In genomic region chr4:152513078-152513477, GRCh38 we compare ENCODE assay signal across 25 cellular contexts.
"Had no signal": no experiment of that assay in that cellular context is flagged by ENCODE, and none has a peak within 500 bp of the region (broad histone marks: within the 10 kb centered on the region; RNA-seq: fewer than 3 reads in every experiment).

No MANE protein-coding gene starts in this region.

- H2AFZ ChIP-seq: hepatocyte, neural progenitor cell had no signal

- H3K27me3 Mint-ChIP-seq: activated CD4-positive, alpha-beta memory T cell treated with anti-CD3 and anti-CD28 coated beads, Interleukin-2, amount 10 ng/mL, durations not matched to agents 7 days and 5 days; activated CD4-positive, alpha-beta T cell treated with anti-CD3 and anti-CD28 coated beads, Interleukin-2, amount 10 ng/mL, durations not matched to agents 24 days and 14 days; activated naive CD8-positive, alpha-beta T cell; central memory CD8-positive, alpha-beta T cell; naive thymus-derived CD8-positive, alpha-beta T cell had no signal

- H3K4me1 ChIP-seq: adrenal gland, breast epithelium, prostate gland, testis, uterus had no signal

- H3K36me3 Mint-ChIP-seq: activated naive CD8-positive, alpha-beta T cell; mesothelial cell of epicardium; neural progenitor cell had no signal

- H3K9ac ChIP-seq: neural progenitor cell had no signal

- DNase-seq: activated CD4-positive, alpha-beta memory T cell treated with anti-CD3 and anti-CD28 coated beads, Interleukin-2, amount 10 ng/mL, durations not matched to agents 7 days and 5 days; activated CD4-positive, alpha-beta T cell treated with anti-CD3 and anti-CD28 coated beads, Interleukin-2, amount 10 ng/mL, durations not matched to agents 24 days and 14 days; activated naive CD4-positive, alpha-beta T cell; adrenal gland; effector memory CD4-positive, alpha-beta T cell; foreskin melanocyte; kidney glomerular epithelial cell; left lung; naive thymus-derived CD8-positive, alpha-beta T cell; stimulated activated CD4-positive, alpha-beta T cell treated with anti-CD3 and anti-CD28 coated beads, Interleukin-2, amount 100 ng/mL, for 48 hours; stimulated activated CD8-positive, alpha-beta memory T cell treated with anti-CD3 and anti-CD28 coated beads, Interleukin-4, amount 100 ng/mL, for 48 hours; stimulated activated naive CD4-positive, alpha-beta T cell; T-helper 9 cell; testis; trophoblast cell; uterus had no signal

- H3K4me3 Mint-ChIP-seq: activated CD4-positive, alpha-beta memory T cell treated with anti-CD3 and anti-CD28 coated beads, Interleukin-2, amount 10 ng/mL, durations not matched to agents 7 days and 5 days; activated CD4-positive, alpha-beta T cell treated with anti-CD3 and anti-CD28 coated beads, Interleukin-2, amount 10 ng/mL, durations not matched to agents 24 days and 14 days; activated naive CD8-positive, alpha-beta T cell; central memory CD8-positive, alpha-beta T cell; mesothelial cell of epicardium; naive thymus-derived CD8-positive, alpha-beta T cell; neural progenitor cell had no signal

- H3K4me3 ChIP-seq: adrenal gland, breast epithelium, hepatocyte, left lung, neural progenitor cell, prostate gland, testis, uterus had no signal

- H3K9me3 ChIP-seq: adrenal gland, breast epithelium, left lung, prostate gland, testis, uterus had no signal

- H3K4me1 Mint-ChIP-seq: mesothelial cell of epicardium had no signal

- H3K27ac ChIP-seq: adrenal gland, breast epithelium, hepatocyte, neural progenitor cell, prostate gland, testis, uterus had no signal

- ATAC-seq: esophagus mucosa; left lung; naive thymus-derived CD8-positive, alpha-beta T cell had no signal

- H3K27ac Mint-ChIP-seq: activated CD4-positive, alpha-beta memory T cell treated with anti-CD3 and anti-CD28 coated beads, Interleukin-2, amount 10 ng/mL, durations not matched to agents 7 days and 5 days; activated CD4-positive, alpha-beta T cell treated with anti-CD3 and anti-CD28 coated beads, Interleukin-2, amount 10 ng/mL, durations not matched to agents 24 days and 14 days; activated naive CD8-positive, alpha-beta T cell; activated T-helper 2 cell treated with anti-CD3 and anti-CD28 coated beads, Interferon-gamma antibody, Interleukin-2, Interleukin-4, amounts not matched to agents 10 μg/mL and 5 μg/mL and 100 μg/mL, durations not matched to agents 14 hours and 24 hours and 36 hours; mesothelial cell of epicardium; naive thymus-derived CD8-positive, alpha-beta T cell; neural progenitor cell had no signal

- H3K9me3 Mint-ChIP-seq: activated CD4-positive, alpha-beta memory T cell treated with anti-CD3 and anti-CD28 coated beads, Interleukin-2, amount 10 ng/mL, durations not matched to agents 7 days and 5 days; activated CD4-positive, alpha-beta T cell treated with anti-CD3 and anti-CD28 coated beads, Interleukin-2, amount 10 ng/mL, durations not matched to agents 24 days and 14 days; activated T-helper 2 cell treated with anti-CD3 and anti-CD28 coated beads, Interferon-gamma antibody, Interleukin-2, Interleukin-4, amounts not matched to agents 10 μg/mL and 5 μg/mL and 100 μg/mL, durations not matched to agents 14 hours and 24 hours and 36 hours; central memory CD8-positive, alpha-beta T cell; mesothelial cell of epicardium; naive thymus-derived CD8-positive, alpha-beta T cell; neural progenitor cell had no signal

- H3K27me3 ChIP-seq: adrenal gland, breast epithelium, hepatocyte, left lung, neural progenitor cell, testis, uterus had no signal

- H3K36me3 ChIP-seq: adrenal gland, breast epithelium, left lung, neural progenitor cell, prostate gland, uterus had no signal

- H3K4me2 ChIP-seq: hepatocyte, neural progenitor cell had no signal
